31 cellular contexts compared by ENCODE assay signal in the genomic region with DNA sequence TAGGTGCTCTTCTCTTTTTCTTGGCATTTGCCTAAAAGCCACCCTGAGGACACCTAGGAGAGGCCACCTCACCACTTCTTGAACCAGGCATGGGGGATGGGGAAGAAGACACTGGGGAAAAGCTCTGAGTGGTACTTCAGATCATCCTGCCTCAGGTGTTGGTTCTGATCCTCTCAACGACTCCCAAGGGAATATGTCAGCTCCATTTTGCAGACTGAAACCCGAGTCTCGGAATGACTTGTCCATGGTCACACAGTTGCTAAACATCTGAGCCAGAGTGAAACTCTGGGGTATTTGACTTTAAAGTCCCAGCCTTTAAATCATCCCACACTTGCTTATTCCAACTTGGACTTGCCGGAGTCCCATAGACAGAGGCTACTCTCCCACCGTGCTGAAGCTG.
"Had no signal": no experiment of that assay in that cellular context is flagged by ENCODE, and none has a peak within 500 bp of the region (broad histone marks: within the 10 kb centered on the region; RNA-seq: fewer than 3 reads in every experiment).

No MANE protein-coding gene starts in this region.

- DNase-seq: activated CD4-positive, alpha-beta T cell treated with anti-CD3 and anti-CD28 coated beads for 4 hours; activated CD4-positive, alpha-beta T cell treated with anti-CD3 and anti-CD28 coated beads, Interleukin-2, amount 50 U/mL, for 4 hours; activated gamma-delta T cell; activated naive CD4-positive, alpha-beta T cell treated with anti-CD3 and anti-CD28 coated beads, Interleukin-2, amount 50 U/mL, for 16 hours; activated T-cell treated with anti-CD3 and anti-CD28 coated beads, Interleukin-2, amount 50 U/mL, for 1 hour; amniotic stem cell; endodermal cell; foreskin fibroblast; heart right ventricle; lower lobe of right lung; mesenchymal stem cell; naive thymus-derived CD8-positive, alpha-beta T cell; nucleus accumbens; pancreas; psoas muscle; sigmoid colon; small intestine; stimulated activated CD4-positive, alpha-beta T cell treated with anti-CD3 and anti-CD28 coated beads, Interleukin-4, amount 100 ng/mL, for 24 hours; stomach; T-helper 9 cell; thyroid gland; upper lobe of left lung had no signal

- H3K9me3 ChIP-seq: breast epithelium, heart right ventricle, lower lobe of right lung, pancreas, psoas muscle, sigmoid colon, stomach, thyroid gland, upper lobe of left lung, vagina had no signal

- ATAC-seq: esophagus mucosa; heart right ventricle; left lobe of liver; lower lobe of right lung; naive thymus-derived CD8-positive, alpha-beta T cell; pancreas; psoas muscle; stimulated activated effector memory CD8-positive, alpha-beta T cell treated with anti-CD3 and anti-CD28 coated beads, Interleukin-12 subunit alpha, Interleukin-12 subunit beta, amount 100 ng/mL, for 72 hours had no signal

- H3K27me3 ChIP-seq: breast epithelium, sigmoid colon, thyroid gland, upper lobe of left lung, vagina had no signal

- H3K36me3 ChIP-seq: breast epithelium, heart right ventricle, lower lobe of right lung, pancreas, sigmoid colon, stomach, thyroid gland, upper lobe of left lung, vagina had no signal

- H3K27ac ChIP-seq: breast epithelium, heart right ventricle, lower lobe of right lung, pancreas, psoas muscle, sigmoid colon, stomach, thyroid gland, upper lobe of left lung, vagina, VCaP had no signal

- H3K36me3 Mint-ChIP-seq: naive thymus-derived CD8-positive, alpha-beta T cell; stimulated activated effector memory CD8-positive, alpha-beta T cell treated with anti-CD3 and anti-CD28 coated beads, Interleukin-12 subunit alpha, Interleukin-12 subunit beta, amount 100 ng/mL, for 72 hours had no signal

- H3K27ac Mint-ChIP-seq: dendritic cell treated with granulocyte-macrophage colony-stimulating factor and Interleukin-4, amounts not matched to agents 40 ng/mL and 50 ng/mL, for 4 days; endodermal cell; naive thymus-derived CD8-positive, alpha-beta T cell; stimulated activated effector memory CD8-positive, alpha-beta T cell treated with anti-CD3 and anti-CD28 coated beads, Interleukin-12 subunit alpha, Interleukin-12 subunit beta, amount 100 ng/mL, for 72 hours had no signal

- H3K4me1 ChIP-seq: breast epithelium, heart right ventricle, lower lobe of right lung, pancreas, psoas muscle, sigmoid colon, stomach, thyroid gland, upper lobe of left lung, vagina had no signal

- H3K4me3 ChIP-seq: breast epithelium, heart right ventricle, lower lobe of right lung, pancreas, psoas muscle, sigmoid colon, stomach, thyroid gland, upper lobe of left lung, vagina had no signal

- H3K4me3 Mint-ChIP-seq: central memory CD8-positive, alpha-beta T cell; dendritic cell treated with granulocyte-macrophage colony-stimulating factor and Interleukin-4, amounts not matched to agents 40 ng/mL and 50 ng/mL, for 4 days; endodermal cell; naive thymus-derived CD8-positive, alpha-beta T cell; neural crest cell; stimulated activated effector memory CD8-positive, alpha-beta T cell treated with anti-CD3 and anti-CD28 coated beads, Interleukin-12 subunit alpha, Interleukin-12 subunit beta, amount 100 ng/mL, for 72 hours had no signal

- H3K4me1 Mint-ChIP-seq: central memory CD8-positive, alpha-beta T cell; endodermal cell; naive thymus-derived CD8-positive, alpha-beta T cell; neural crest cell; stimulated activated effector memory CD8-positive, alpha-beta T cell treated with anti-CD3 and anti-CD28 coated beads, Interleukin-12 subunit alpha, Interleukin-12 subunit beta, amount 100 ng/mL, for 72 hours had no signal

- H3K9me3 Mint-ChIP-seq: central memory CD8-positive, alpha-beta T cell; dendritic cell treated with granulocyte-macrophage colony-stimulating factor and Interleukin-4, amounts not matched to agents 40 ng/mL and 50 ng/mL, for 4 days; endodermal cell; naive thymus-derived CD8-positive, alpha-beta T cell; neural crest cell; stimulated activated effector memory CD8-positive, alpha-beta T cell treated with anti-CD3 and anti-CD28 coated beads, Interleukin-12 subunit alpha, Interleukin-12 subunit beta, amount 100 ng/mL, for 72 hours had no signal
